Comparison of ENCODE assay signal across 8 cellular contexts in genomic region chr9:17135578-17135904, GRCh38. TPM values are rescaled to one million over a fixed set of nuclear protein-coding genes. Genes with fewer than 3 reads are reported as not detected.
A peak's percentile ranks its signal among the peaks of the same experiment; 100 is the strongest.
DNase-seq lines count a peak whose midpoint lies in the region; ATAC-seq and TF ChIP-seq lines count a peak whose summit lies in the region.

No MANE protein-coding gene starts in this region.

- no peak for TF ChIP-seq POLR2A in erythroblast (IDR thresholded peaks at IDR 0.05; ENCODE audit: low read length)

- H3K4me3 Mint-ChIP-seq in brain, result peak overlapping the region; percentile 86 to 95 (median 94)

- ATAC-seq in SK-N-SH treated with all-trans-retinoic acid at 6 μM for 48 hours, result no peak
- no peak for ATAC-seq in thoracic aorta (ENCODE audit: insufficient number of reproducible peaks, low FRiP score, low read depth)
- ATAC-seq in HG03095 (IDR thresholded peaks at IDR 0.05; ENCODE audit: unreplicated experiment), result no peak

- peaks cover 49% of the 10 kb centered on the region for H3K79me2 ChIP-seq in SK-N-SH (ENCODE audit: insufficient read depth)

- peak overlapping the region; percentile 89 to 95 for H3K4me3 ChIP-seq in SK-N-SH (ENCODE audit: low read depth in 2 of 2, low read length in 1 of 2)
- peak overlapping the region; percentile 92 for H3K4me3 ChIP-seq in HUES48 (ENCODE audit: low read depth, low read length)
- H3K4me3 ChIP-seq in thoracic aorta, result peak overlapping the region; percentile 93

- peaks cover 12% of the 10 kb centered on the region for H3F3A ChIP-seq in SK-N-SH (replicated peaks; ENCODE audit: insufficient read depth)

- no peak; the same call in 1 of the 2 replicates for TF ChIP-seq CTCF in SK-N-SH (IDR thresholded peaks at IDR 0.05)
- TF ChIP-seq CTCF in brain (conservative IDR thresholded peaks at IDR 0.05), result no peak
- no peak for TF ChIP-seq CTCF in thoracic aorta (IDR thresholded peaks at IDR 0.05)

- H3K36me3 Mint-ChIP-seq in brain, result peaks cover 9% of the 10 kb centered on the region

- peaks cover 4% of the 10 kb centered on the region for H3K27me3 Mint-ChIP-seq in brain

- H3K36me3 ChIP-seq in SK-N-SH (replicated peaks in 1 of 2; ENCODE audit: control insufficient read depth in 1 of 2, insufficient read depth in 2 of 2, low read length in 1 of 2), result peaks cover 0 to 7% of the 10 kb centered on the region in 2 experiments
- H3K36me3 ChIP-seq in HUES48 (ENCODE audit: control insufficient read depth, insufficient read depth, low read length), result no peaks in the 10 kb centered on the region; the same call in 1 of the 2 replicates
- no peaks in the 10 kb centered on the region for H3K36me3 ChIP-seq in thoracic aorta

- POLR2A ChIA-PET in SK-N-SH (lab: Yijun Ruan, JAX), result interaction anchor here (1.1 to 1.8 kb wide), 2 partner anchors 18 kb away, joined by 3 to 4 read pairs; no protein-coding TSS in a partner anchor

- H3K27ac ChIP-seq in SK-N-SH (ENCODE audit: low read depth in 2 of 2, low read length in 1 of 2) (peak overlapping the region; percentile 64 to 94), HUES48 (ENCODE audit: low read depth, low read length) (peak overlapping the region; percentile 67), thoracic aorta (peak overlapping the region; percentile 63 to 83)

- WGBS in SK-N-SH (ENCODE audit: low lambda C conversion rate), result 3% methylated on average over 7 of the region's 18 CpGs

- H3K27me3 ChIP-seq in SK-N-SH (ENCODE audit: insufficient read depth) (no peaks in the 10 kb centered on the region), HUES48 (ENCODE audit: control insufficient read depth, insufficient read depth, low read length) (peaks cover 13% of the 10 kb centered on the region), thoracic aorta (replicated peaks; ENCODE audit: insufficient read depth) (no peaks in the 10 kb centered on the region)

- peak overlapping the region; percentile 79 for H3K4me2 ChIP-seq in SK-N-SH

- H3K9me2 ChIP-seq in SK-N-SH, result no peaks in the 10 kb centered on the region

- no peak for TF ChIP-seq RAD21 in SK-N-SH (IDR thresholded peaks at IDR 0.05; ENCODE audit: low read length)

- no peak for TF ChIP-seq EP300 in SK-N-SH (IDR thresholded peaks at IDR 0.05; ENCODE audit: borderline replicate concordance in 1 of 2, low read depth in 1 of 2, low read length in 1 of 2)

- H3K4me1 Mint-ChIP-seq in brain, result peaks cover 35% of the 10 kb centered on the region

- peaks cover 0 to 8% (median 3%) of the 10 kb centered on the region in 5 experiments for H3K9me3 Mint-ChIP-seq in brain

- no peaks in the 10 kb centered on the region for H4K20me1 ChIP-seq in SK-N-SH (ENCODE audit: insufficient read depth)

- peak overlapping the region; percentile 88 to 94 (median 91) for H3K27ac Mint-ChIP-seq in brain

- DNase-seq in SK-N-SH (no peak), lung microvascular endothelial cell (ENCODE audit: low read depth in 2 of 2) (peak; percentile 27 to 28), thoracic aorta (ENCODE audit: low spot score) (no peak), erythroblast (lab: John Stamatoyannopoulos, UW) (no peak)

- H3K9me3 ChIP-seq in SK-N-SH (no peaks in the 10 kb centered on the region), HUES48 (ENCODE audit: control insufficient read depth, insufficient read depth, low read length) (no peaks in the 10 kb centered on the region), thoracic aorta (no peaks in the 10 kb centered on the region)

- peak overlapping the region; percentile 96 for H2AFZ ChIP-seq in SK-N-SH (ENCODE audit: low read depth)

- H3K9ac ChIP-seq in SK-N-SH (peak overlapping the region; percentile 97), HUES48 (ENCODE audit: low read depth, low read length) (peak overlapping the region; percentile 85)

- peaks cover 0 to 4% of the 10 kb centered on the region in 2 experiments; a peak in 2 of 4 replicates for H3K4me1 ChIP-seq in SK-N-SH (ENCODE audit: control insufficient read depth in 1 of 2, insufficient read depth in 2 of 2, low read depth in 1 of 2, low read length in 1 of 2)
- peaks cover 10% of the 10 kb centered on the region; the same call in 1 of the 2 replicates for H3K4me1 ChIP-seq in HUES48 (ENCODE audit: control insufficient read depth, insufficient read depth, low read length)
- peaks cover 3 to 20% of the 10 kb centered on the region in 2 donors for H3K4me1 ChIP-seq in thoracic aorta (ENCODE audit: control insufficient read depth in 1 of 2, low read depth in 2 of 2)

- CTCF ChIA-PET in SK-N-SH (lab: Yijun Ruan, JAX), result interaction anchor here (1.0 to 1.1 kb wide), 2 partner anchors 72 to 81 kb away, joined by 3 to 4 read pairs; no protein-coding TSS in a partner anchor

TF ChIP-seq in SK-N-SH, 30 proteins besides CTCF, POLR2A, EP300 and RAD21 (continues in another document):
- no peak for TF ChIP-seq ELF1 (IDR thresholded peaks at IDR 0.05)
- TF ChIP-seq RFX5 (IDR thresholded peaks at IDR 0.05; ENCODE audit: low read length), result no peak
- peak; percentile 10; the same call in 1 of the 2 replicates for TF ChIP-seq SMC3 (IDR thresholded peaks at IDR 0.05; ENCODE audit: low read depth, low read length)
- TF ChIP-seq MXI1 (IDR thresholded peaks at IDR 0.05; ENCODE audit: low read depth, low read length), result peak; percentile 62; the same call in 1 of the 2 replicates
- no peak for TF ChIP-seq JUND (IDR thresholded peaks at IDR 0.05)
- no peak for TF ChIP-seq ZBTB33 (IDR thresholded peaks at IDR 0.05; ENCODE audit: borderline replicate concordance, low read depth)
- TF ChIP-seq MEF2A (IDR thresholded peaks at IDR 0.05; ENCODE audit: borderline replicate concordance, low read depth), result no peak
- no peak for TF ChIP-seq CHD2 (IDR thresholded peaks at IDR 0.05; ENCODE audit: low read length, partially characterized antibody)
- TF ChIP-seq EZH2phosphoT487 (IDR thresholded peaks at IDR 0.05; ENCODE audit: borderline replicate concordance, low read depth), result no peak

TF ChIP-seq in SK-N-SH treated with all-trans-retinoic acid at 6 μM for 48 hours, 23 proteins besides CTCF, POLR2A, EP300 and RAD21 (continues in another document):
- TF ChIP-seq CSRNP3 (CRISPR knock-in tag; IDR thresholded peaks at IDR 0.05) (no peak), OSR1 (CRISPR knock-in tag; IDR thresholded peaks at IDR 0.05) (no peak), TOX (CRISPR knock-in tag; IDR thresholded peaks at IDR 0.05; ENCODE audit: borderline replicate concordance) (no peak), PATZ1 (CRISPR knock-in tag; IDR thresholded peaks at IDR 0.05; ENCODE audit: borderline replicate concordance) (no peak), ZNF70 (CRISPR knock-in tag; IDR thresholded peaks at IDR 0.05) (no peak), ZFP3 (CRISPR knock-in tag; IDR thresholded peaks at IDR 0.05) (no peak), ISL1 (CRISPR knock-in tag; IDR thresholded peaks at IDR 0.05) (no peak), ZNF8 (CRISPR knock-in tag; IDR thresholded peaks at IDR 0.05) (no peak), GLIS3 (CRISPR knock-in tag; IDR thresholded peaks at IDR 0.05) (no peak)

RNA-seq across cellular contexts. Expression of gene CNTLN, which starts 0.7 kb away (rescaled TPM):
- 2.5 and 2.6 TPM in 2 replicates for polyA plus RNA-seq in SK-N-SH (2012; rRNA removed)
- polyA plus RNA-seq in SK-N-SH (2012; cell fraction: cytosol; rRNA removed), result 3.1 and 3.8 TPM in 2 replicates
- polyA plus RNA-seq in SK-N-SH (2012; cell fraction: nucleus; rRNA removed), result 3.6 and 5.0 TPM in 2 replicates
- 4.0 TPM for polyA plus RNA-seq in brain (ENCODE audit: insufficient read depth, low read depth, low replicate concordance)
- 5.4 and 6.2 TPM in 2 replicates for total RNA-seq in lung microvascular endothelial cell
- 10 to 100 TPM; 11.4 to 16.4 TPM for total RNA-seq in thoracic aorta

Comparison
In these comparisons a context has a peak if more than half of its experiments do, and no peak if none do; other contexts are left out.
1. DNase-seq: peak in lung microvascular endothelial cell (2 of 2); none in SK-N-SH (single experiment), thoracic aorta (single experiment) and erythroblast (0 of 2).
2. Peak in every context shown above with its lines, with median percentiles within 50 percentile points of each other: H3K27ac ChIP-seq and H3K4me3 ChIP-seq.